Comparison of ENCODE assay signal across 16 cellular contexts in genomic region chr15:65948352-65948751, GRCh38.
A peak's percentile ranks its signal among the peaks of the same experiment; 100 is the strongest.
DNase-seq lines count a peak whose midpoint lies in the region; ATAC-seq and TF ChIP-seq lines count a peak whose summit lies in the region.
"Had no signal": no experiment of that assay in that cellular context is flagged by ENCODE, and none has a peak within 500 bp of the region (broad histone marks: within the 10 kb centered on the region; RNA-seq: fewer than 3 reads in every experiment).

No MANE protein-coding gene starts in this region.

- H3K4me1 ChIP-seq in right lobe of liver = peaks cover 0 to 2% (median 0%) of the 10 kb centered on the region in 4 donors
- H3K4me1 ChIP-seq: HAP-1 had no signal

- no peaks in the 10 kb centered on the region for H3K9me3 ChIP-seq in right lobe of liver
- H3K9me3 ChIP-seq: HAP-1 had no signal

- no peaks in the 10 kb centered on the region for H3K27me3 ChIP-seq in right lobe of liver

- 61% methylated on average over 8 of the region's 8 CpGs for WGBS in right lobe of liver (ENCODE audit: insufficient coverage, low coverage, low lambda C conversion rate, missing lambda C conversion rate)

- H3K27ac Mint-ChIP-seq in glutamatergic neuron (ENCODE audit: unreplicated experiment) = peak overlapping the region; percentile 68
- H3K27ac Mint-ChIP-seq: B cell; CD4-positive, alpha-beta T cell had no signal

- no peaks in the 10 kb centered on the region for H3K36me3 Mint-ChIP-seq in glutamatergic neuron (ENCODE audit: unreplicated experiment)

- H3K4me3 Mint-ChIP-seq in glutamatergic neuron (ENCODE audit: unreplicated experiment) = no peak overlapping the region
- H3K4me3 Mint-ChIP-seq: B cell; CD4-positive, alpha-beta T cell had no signal

- peaks cover 20% of the 10 kb centered on the region for H3K4me1 Mint-ChIP-seq in glutamatergic neuron (ENCODE audit: low read depth, unreplicated experiment)

- peaks cover 7% of the 10 kb centered on the region for H3K27me3 Mint-ChIP-seq in glutamatergic neuron (ENCODE audit: unreplicated experiment)
- H3K27me3 Mint-ChIP-seq: CD4-positive, alpha-beta T cell had no signal

- DNase-seq in HuH-7.5 (ENCODE audit: low spot score) (peak; percentile 44), glutamatergic neuron (no peak), right lobe of liver (no peak), anterior cingulate cortex (lab: John Stamatoyannopoulos, UW) (no peak), 8988T (no peak), GM10266 (ENCODE audit: extremely low spot score) (no peak)
- DNase-seq: C1 segment of cervical spinal cord; Calu3; CD4-positive, alpha-beta T cell; DMS 273 treated with DMSO at 0.1 percent for 48 hours; DMS79 treated with DMSO at 0.1 percent for 48 hours; EL; IMR-90 had no signal

- no peak for TF ChIP-seq POLR2A in right lobe of liver (IDR thresholded peaks at IDR 0.05)

- no peak for TF ChIP-seq CTCF in 22Rv1 (IDR thresholded peaks at IDR 0.05)
- no peak for TF ChIP-seq CTCF in glutamatergic neuron (IDR thresholded peaks at IDR 0.05; ENCODE audit: partially characterized antibody, unreplicated experiment)
- no peak for TF ChIP-seq CTCF in right lobe of liver (IDR thresholded peaks at IDR 0.05)
- TF ChIP-seq CTCF in GM10266 (IDR thresholded peaks at IDR 0.05; ENCODE audit: control insufficient read depth, insufficient read depth, low read depth, missing control alignments) = no peak

- ATAC-seq in right lobe of liver = peak; percentile 68 to 82 (median 77)

- H3K36me3 ChIP-seq in right lobe of liver = no peaks in the 10 kb centered on the region
- H3K36me3 ChIP-seq: HAP-1 had no signal

- no peak overlapping the region for H3K4me3 ChIP-seq in right lobe of liver
- H3K4me3 ChIP-seq: HAP-1 had no signal

- intact Hi-C loops in right lobe of liver (cut with DNase I) = no loop called here

- H3K9me3 Mint-ChIP-seq in glutamatergic neuron (ENCODE audit: unreplicated experiment) = peaks cover 3% of the 10 kb centered on the region
- H3K9me3 Mint-ChIP-seq: CD4-positive, alpha-beta T cell had no signal

- H3K27ac ChIP-seq in 22Rv1 (peak overlapping the region; percentile 41; the same call in 1 of the 2 replicates), right lobe of liver (no peak overlapping the region)
